Comparison of ENCODE assay signal across 8 cellular contexts in the genomic region with DNA sequence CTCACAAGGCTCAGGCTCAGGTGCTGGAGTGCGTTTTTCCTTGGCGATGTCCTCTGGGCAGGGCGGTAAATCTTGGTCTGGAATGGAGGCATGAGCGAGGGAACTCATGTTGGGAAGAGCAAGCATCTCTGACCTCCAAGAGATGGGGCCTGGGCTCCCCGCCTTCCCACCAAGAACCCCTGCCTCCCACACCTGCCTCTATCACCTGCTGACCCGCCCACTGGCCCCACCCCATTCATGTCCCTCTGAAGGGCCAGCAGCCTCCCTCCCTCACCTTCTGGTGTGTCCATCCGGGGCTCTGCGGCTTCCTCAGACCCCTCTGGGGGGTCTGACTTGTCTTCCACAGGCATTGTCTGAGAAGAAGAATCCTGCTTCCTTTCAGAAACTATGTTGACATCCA. TPM values are rescaled to one million over a fixed set of nuclear protein-coding genes. Genes with fewer than 3 reads are reported as not detected.
"Had no signal": no experiment of that assay in that cellular context is flagged by ENCODE, and none has a peak within 500 bp of the region (broad histone marks: within the 10 kb centered on the region; RNA-seq: fewer than 3 reads in every experiment).

No MANE protein-coding gene starts in this region.

- FAIRE-seq: G401.6, GM12878, GM12891, GM12892, GM18507, GM19239 had no signal

- H3K4me3 ChIP-seq: GM12878 had no signal

- ATAC-seq: GM12878 had no signal

- DNase-seq: GDM1, GF-D8 had no signal

RNA-seq across cellular contexts. Expression of a gene that starts 31.2 kb away (rescaled TPM):
- total RNA-seq: GM12878 had no signal
- polyA plus RNA-seq: GM12878 had no signal
